Comparison of ENCODE assay signal across 8 cellular contexts in genomic region chr1:213987422-213987875, GRCh38. TPM values are rescaled to one million over a fixed set of nuclear protein-coding genes. Genes with fewer than 3 reads are reported as not detected.
DNase-seq lines count a peak whose midpoint lies in the region; ATAC-seq and TF ChIP-seq lines count a peak whose summit lies in the region.

No MANE protein-coding gene starts in this region.

- no peaks in the 10 kb centered on the region for H3K79me2 ChIP-seq in parathyroid adenoma

- TF ChIP-seq CTCF in fibroblast of pulmonary artery (IDR thresholded peaks at IDR 0.05; ENCODE audit: low read length, missing control alignments) (no peak), parathyroid adenoma (IDR thresholded peaks at IDR 0.05) (no peak)

- H2AFZ ChIP-seq in parathyroid adenoma: peak overlapping the region; percentile 57

- DNase-seq in DMS153 (lab: John Stamatoyannopoulos, UW) (peak; percentile 67), DMS153 treated with DMSO at 0.1 percent for 48 hours (lab: John Stamatoyannopoulos, UW; ENCODE audit: unreplicated experiment) (no peak), SJCRH30 (no peak), fibroblast of pulmonary artery (ENCODE audit: low read depth) (no peak), iPS-NIHi7 (ENCODE audit: extremely low spot score) (no peak), GDM1 (lab: John Stamatoyannopoulos, UW) (no peak)

- H3K27me3 ChIP-seq in SJCRH30: no peaks in the 10 kb centered on the region
- peaks cover 24% of the 10 kb centered on the region for H3K27me3 ChIP-seq in parathyroid adenoma (ENCODE audit: control insufficient read depth, insufficient read depth, low read length)

- H3K4me1 ChIP-seq in SJCRH30: peaks cover 16% of the 10 kb centered on the region
- H3K4me1 ChIP-seq in parathyroid adenoma: no peaks in the 10 kb centered on the region

- H3K27ac ChIP-seq in SJCRH30 (peak overlapping the region; percentile 81), parathyroid adenoma (no peak overlapping the region)

- H3K4me2 ChIP-seq in parathyroid adenoma (ENCODE audit: low read length): peak overlapping the region; percentile 60

- no peaks in the 10 kb centered on the region for H3K9me3 ChIP-seq in SJCRH30 (replicated peaks)
- H3K9me3 ChIP-seq in parathyroid adenoma (ENCODE audit: control insufficient read depth, low read length): no peaks in the 10 kb centered on the region

- H3K36me3 ChIP-seq in SJCRH30 (no peaks in the 10 kb centered on the region), parathyroid adenoma (ENCODE audit: control insufficient read depth, insufficient read depth, low read length) (no peaks in the 10 kb centered on the region)

- H3K4me3 ChIP-seq in SJCRH30 (peak overlapping the region; percentile 74), fibroblast of pulmonary artery (replicated peaks; ENCODE audit: low read depth, low read length) (peak overlapping the region; percentile 64), parathyroid adenoma (ENCODE audit: low read depth, low read length) (peak overlapping the region; percentile 48)

- no peak overlapping the region for H3K9ac ChIP-seq in parathyroid adenoma

- peak; percentile 56 for ATAC-seq in HG02759 (IDR thresholded peaks at IDR 0.05; ENCODE audit: unreplicated experiment)

RNA-seq across cellular contexts. Expression of gene PROX1, which starts 0.3 kb away (rescaled TPM):
- 18.4 and 19.9 TPM in 2 replicates for total RNA-seq in SJCRH30 (2014; rRNA removed; shearing (Covaris generic))
